8 cellular contexts compared by ENCODE assay signal in genomic region chr13:52128714-52129700, GRCh38. TPM values are rescaled to one million over a fixed set of nuclear protein-coding genes. Genes with fewer than 3 reads are reported as not detected.
DNase-seq lines count a peak whose midpoint lies in the region; ATAC-seq, FAIRE-seq and TF ChIP-seq lines count a peak whose summit lies in the region.

Gene NEK5 (minus strand): TSS chr13:52129073. CDS start chr13:52127482, 1,591 bp downstream.

- ATAC-seq in HG03432 (IDR thresholded peaks at IDR 0.05; ENCODE audit: unreplicated experiment): peak; percentile 80

- peak; percentile 67 to 88 (median 83) for TF ChIP-seq CTCF in nephron (IDR thresholded peaks at IDR 0.05; ENCODE audit: unreplicated experiment in 3 of 3)
- peak in 5 of 7 experiments; percentile 65 to 76 (median 71) for TF ChIP-seq CTCF in stomach (IDR thresholded peaks at IDR 0.05)

- no peak within 1 kb of the TSS for H3K27ac Mint-ChIP-seq in activated T-helper 2 cell treated with anti-CD3 and anti-CD28 coated beads, Interferon-gamma antibody, Interleukin-2, Interleukin-4, amounts not matched to agents 10 μg/mL and 5 μg/mL and 100 μg/mL, durations not matched to agents 14 hours and 24 hours and 36 hours
- peak within 1 kb of the TSS in 2 of 3 experiments; percentile 6 to 32 for H3K27ac Mint-ChIP-seq in nephron

- WGBS in stomach, 5 donors: 11 to 20% (median 13%) methylated on average over 42 to 71 of the region's 71 CpGs

- H3K4me1 ChIP-seq in stomach: peaks cover 6 to 26% (median 21%) of the 10 kb centered on the region in 4 donors

- H3K27me3 ChIP-seq in stomach: no peaks in the 10 kb centered on the region

- no peak for TF ChIP-seq EP300 in stomach (IDR thresholded peaks at IDR 0.05)

- peaks cover 7 to 31% (median 29%) of the 10 kb centered on the region in 4 donors for H3K36me3 ChIP-seq in stomach

- H3K4me3 Mint-ChIP-seq in activated T-helper 2 cell treated with anti-CD3 and anti-CD28 coated beads, Interferon-gamma antibody, Interleukin-2, Interleukin-4, amounts not matched to agents 10 μg/mL and 5 μg/mL and 100 μg/mL, durations not matched to agents 14 hours and 24 hours and 36 hours (ENCODE audit: low read depth): peak within 1 kb of the TSS; percentile 75
- H3K4me3 Mint-ChIP-seq in nephron: peak within 1 kb of the TSS; percentile 82 to 87 (median 86)

- H3K4me1 Mint-ChIP-seq in activated T-helper 2 cell treated with anti-CD3 and anti-CD28 coated beads, Interferon-gamma antibody, Interleukin-2, Interleukin-4, amounts not matched to agents 10 μg/mL and 5 μg/mL and 100 μg/mL, durations not matched to agents 14 hours and 24 hours and 36 hours (ENCODE audit: low read depth): peaks cover 16% of the 10 kb centered on the region
- H3K4me1 Mint-ChIP-seq in nephron: peaks cover 9% of the 10 kb centered on the region

- peaks cover 14% of the 10 kb centered on the region for H3K27me3 Mint-ChIP-seq in activated T-helper 2 cell treated with anti-CD3 and anti-CD28 coated beads, Interferon-gamma antibody, Interleukin-2, Interleukin-4, amounts not matched to agents 10 μg/mL and 5 μg/mL and 100 μg/mL, durations not matched to agents 14 hours and 24 hours and 36 hours (ENCODE audit: low read depth)
- peaks cover 12% of the 10 kb centered on the region for H3K27me3 Mint-ChIP-seq in nephron (ENCODE audit: low read depth)

- no peak for TF ChIP-seq POLR2A in stomach (IDR thresholded peaks at IDR 0.05)

- H3K4me3 ChIP-seq in stomach: peak within 1 kb of the TSS; percentile 62 to 78 (median 64)

- H3K9me3 Mint-ChIP-seq in activated T-helper 2 cell treated with anti-CD3 and anti-CD28 coated beads, Interferon-gamma antibody, Interleukin-2, Interleukin-4, amounts not matched to agents 10 μg/mL and 5 μg/mL and 100 μg/mL, durations not matched to agents 14 hours and 24 hours and 36 hours: no peaks in the 10 kb centered on the region
- no peaks in the 10 kb centered on the region for H3K9me3 Mint-ChIP-seq in nephron

- DNase-seq in CD1c-positive myeloid dendritic cell (ENCODE audit: extremely low spot score) (peak; percentile 71), GM19239 (ENCODE audit: insufficient read length, low spot score) (peak; percentile 46), OCI-M1 (lab: John Stamatoyannopoulos, UW) (peak; percentile 75), fibroblast of the conjunctiva (ENCODE audit: low read depth) (peak; percentile 13), stomach (peak; percentile 72)
- DNase-seq in activated T-helper 2 cell treated with anti-CD3 and anti-CD28 coated beads, Interferon-gamma antibody, Interleukin-2, Interleukin-4, amounts not matched to agents 10 μg/mL and 5 μg/mL and 100 μg/mL, durations not matched to agents 14 hours and 24 hours and 36 hours (ENCODE audit: low spot score): peak; percentile 49

- peak within 1 kb of the TSS in 3 of 5 donors; percentile 44 to 51 (median 48) for H3K27ac ChIP-seq in stomach

- FAIRE-seq in GM19239 (lab: Jason Lieb, UNC): peak; percentile 74

- intact Hi-C loops in activated T-helper 2 cell treated with anti-CD3 and anti-CD28 coated beads, Interferon-gamma antibody, Interleukin-2, Interleukin-4, amounts not matched to agents 10 μg/mL and 5 μg/mL and 100 μg/mL, durations not matched to agents 14 hours and 24 hours and 36 hours (cut with micrococcal nuclease): loop anchor here (2.0 to 5.0 kb wide), 4 partner anchors 66 to 1002 kb away; partner anchors contain the start of gene TMEM272
- intact Hi-C loops in stomach (cut with DNase I; ENCODE audit: low total_unique reads): loop anchor here (10.0 kb wide), 4 partner anchors 124 to 314 kb away; no protein-coding TSS in a partner anchor

- no peaks in the 10 kb centered on the region for H3K9me3 ChIP-seq in stomach

- no peaks in the 10 kb centered on the region for H3K36me3 Mint-ChIP-seq in activated T-helper 2 cell treated with anti-CD3 and anti-CD28 coated beads, Interferon-gamma antibody, Interleukin-2, Interleukin-4, amounts not matched to agents 10 μg/mL and 5 μg/mL and 100 μg/mL, durations not matched to agents 14 hours and 24 hours and 36 hours (ENCODE audit: low read depth)
- H3K36me3 Mint-ChIP-seq in nephron (ENCODE audit: low read depth): peaks cover 35% of the 10 kb centered on the region

RNA-seq across cellular contexts. Expression of gene NEK5, which starts in this region (rescaled TPM):
- not detected in 2 replicates for total RNA-seq in activated T-helper 2 cell treated with anti-CD3 and anti-CD28 coated beads, Interferon-gamma antibody, Interleukin-2, Interleukin-4, amounts not matched to agents 10 μg/mL and 5 μg/mL and 100 μg/mL, durations not matched to agents 14 hours and 24 hours and 36 hours
- total RNA-seq in stomach: 1 to 10 TPM in 1 of 5 donors, under 1 TPM in 1, not detected in 3; 0.73 to 4.0 TPM
- under 1 TPM in 2 of 3 donors, not detected in 1; 0.05 to 0.31 TPM for polyA plus RNA-seq in stomach

Comparison
In these comparisons a context has a peak if more than half of its experiments do, and no peak if none do; other contexts are left out.
1. Peak in every context shown above with its lines: DNase-seq, ATAC-seq, H3K4me3 ChIP-seq and H3K27ac ChIP-seq.
2. Peak in DNase-seq in activated T-helper 2 cell treated with anti-CD3 and anti-CD28 coated beads, Interferon-gamma antibody, Interleukin-2, Interleukin-4, amounts not matched to agents 10 μg/mL and 5 μg/mL and 100 μg/mL, durations not matched to agents 14 hours and 24 hours and 36 hours; RNA of the gene not detected or under 1 TPM.
3. DNase-seq: peak in every context shown above with its lines; median percentile 75 in OCI-M1; 72 in stomach; 71 in CD1c-positive myeloid dendritic cell; 49 in activated T-helper 2 cell treated with anti-CD3 and anti-CD28 coated beads, Interferon-gamma antibody, Interleukin-2, Interleukin-4, amounts not matched to agents 10 μg/mL and 5 μg/mL and 100 μg/mL, durations not matched to agents 14 hours and 24 hours and 36 hours; 46 in GM19239; 13 in fibroblast of the conjunctiva.